10 cellular contexts compared by ENCODE assay signal in genomic region chr5:159412284-159413046, GRCh38.
A peak's percentile ranks its signal among the peaks of the same experiment; 100 is the strongest.
DNase-seq lines count a peak whose midpoint lies in the region; ATAC-seq and TF ChIP-seq lines count a peak whose summit lies in the region.
"Had no signal": no experiment of that assay in that cellular context is flagged by ENCODE, and none has a peak within 500 bp of the region (broad histone marks: within the 10 kb centered on the region; RNA-seq: fewer than 3 reads in every experiment).

No MANE protein-coding gene starts in this region.

- intact Hi-C loops in natural killer cell (cut with micrococcal nuclease): loop anchor here (1.0 to 2.0 kb wide), 2 partner anchors 72 to 361 kb away; no protein-coding TSS in a partner anchor
- intact Hi-C loops in esophagus muscularis mucosa (cut with DNase I): no loop called here

- H3K4me3 ChIP-seq in CD4-positive, CD25-positive, alpha-beta regulatory T cell (ENCODE audit: low read depth, low read length): peak overlapping the region; percentile 23
- H3K4me3 ChIP-seq in NB4 (ENCODE audit: low read depth, low read length): no peak overlapping the region
- H3K4me3 ChIP-seq in esophagus muscularis mucosa: no peak overlapping the region
- H3K4me3 ChIP-seq: body of pancreas, skin epidermis had no signal

- TF ChIP-seq CTCF in NB4 (IDR thresholded peaks at IDR 0.05; ENCODE audit: low read depth, low read length) (no peak), natural killer cell (IDR thresholded peaks at IDR 0.05) (no peak), mesothelial cell of epicardium (IDR thresholded peaks at IDR 0.05; ENCODE audit: unreplicated experiment) (no peak), esophagus muscularis mucosa (IDR thresholded peaks at IDR 0.05) (no peak)

- no peaks in the 10 kb centered on the region for H3K36me3 ChIP-seq in CD4-positive, CD25-positive, alpha-beta regulatory T cell (ENCODE audit: control insufficient read depth, insufficient read depth, low read length)
- no peaks in the 10 kb centered on the region for H3K36me3 ChIP-seq in esophagus muscularis mucosa

- peaks cover 18% of the 10 kb centered on the region for H3K4me1 ChIP-seq in CD4-positive, CD25-positive, alpha-beta regulatory T cell (ENCODE audit: control insufficient read depth, insufficient read depth, low read length, poor library complexity, severe bottlenecking)
- H3K4me1 ChIP-seq in esophagus muscularis mucosa: no peaks in the 10 kb centered on the region
- H3K4me1 ChIP-seq: body of pancreas had no signal

- H3K9me3 Mint-ChIP-seq in CD4-positive, CD25-positive, alpha-beta regulatory T cell: no peaks in the 10 kb centered on the region
- H3K9me3 Mint-ChIP-seq in activated T-cell treated with anti-CD3 and anti-CD28 coated beads, Interleukin-2, amount 50 U/mL, for 24 hours: no peaks in the 10 kb centered on the region
- no peaks in the 10 kb centered on the region for H3K9me3 Mint-ChIP-seq in natural killer cell
- no peaks in the 10 kb centered on the region for H3K9me3 Mint-ChIP-seq in mesothelial cell of epicardium

- TF ChIP-seq POLR2A in NB4 (IDR thresholded peaks at IDR 0.05; ENCODE audit: extremely low read depth, insufficient read length) (no peak), esophagus muscularis mucosa (IDR thresholded peaks at IDR 0.05; ENCODE audit: low read depth) (no peak)

- H3K9me3 ChIP-seq in CD4-positive, CD25-positive, alpha-beta regulatory T cell (ENCODE audit: control insufficient read depth in 2 of 2, low read length in 2 of 2): no peaks in the 10 kb centered on the region
- no peaks in the 10 kb centered on the region for H3K9me3 ChIP-seq in esophagus muscularis mucosa
- H3K9me3 ChIP-seq: body of pancreas had no signal

- 69% methylated on average over 6 of the region's 6 CpGs for WGBS in esophagus muscularis mucosa

- peak overlapping the region; percentile 57 to 91 (median 88) for H3K27ac Mint-ChIP-seq in CD4-positive, CD25-positive, alpha-beta regulatory T cell
- peak overlapping the region; percentile 81 for H3K27ac Mint-ChIP-seq in activated T-cell treated with anti-CD3 and anti-CD28 coated beads, Interleukin-2, amount 50 U/mL, for 24 hours
- peak overlapping the region; percentile 75 to 79 for H3K27ac Mint-ChIP-seq in natural killer cell
- no peak overlapping the region for H3K27ac Mint-ChIP-seq in mesothelial cell of epicardium

- H3K4me1 Mint-ChIP-seq in CD4-positive, CD25-positive, alpha-beta regulatory T cell: peaks cover 22 to 47% (median 37%) of the 10 kb centered on the region in 4 donors
- peaks cover 57% of the 10 kb centered on the region for H3K4me1 Mint-ChIP-seq in activated T-cell treated with anti-CD3 and anti-CD28 coated beads, Interleukin-2, amount 50 U/mL, for 24 hours (ENCODE audit: low read depth)
- H3K4me1 Mint-ChIP-seq in natural killer cell (peaks cover 52 to 53% of the 10 kb centered on the region in 2 donors), mesothelial cell of epicardium (peaks cover 4% of the 10 kb centered on the region)

- H3K27me3 Mint-ChIP-seq in CD4-positive, CD25-positive, alpha-beta regulatory T cell: peaks cover 23% of the 10 kb centered on the region
- peaks cover 1% of the 10 kb centered on the region for H3K27me3 Mint-ChIP-seq in activated T-cell treated with anti-CD3 and anti-CD28 coated beads, Interleukin-2, amount 50 U/mL, for 24 hours
- H3K27me3 Mint-ChIP-seq in natural killer cell (ENCODE audit: low read depth in 2 of 2): no peaks in the 10 kb centered on the region
- no peaks in the 10 kb centered on the region for H3K27me3 Mint-ChIP-seq in mesothelial cell of epicardium (ENCODE audit: low read depth)

- H3K36me3 Mint-ChIP-seq in CD4-positive, CD25-positive, alpha-beta regulatory T cell: peaks cover 1% of the 10 kb centered on the region
- no peaks in the 10 kb centered on the region for H3K36me3 Mint-ChIP-seq in activated T-cell treated with anti-CD3 and anti-CD28 coated beads, Interleukin-2, amount 50 U/mL, for 24 hours (ENCODE audit: low read depth)
- peaks cover 9% of the 10 kb centered on the region for H3K36me3 Mint-ChIP-seq in natural killer cell
- no peaks in the 10 kb centered on the region for H3K36me3 Mint-ChIP-seq in mesothelial cell of epicardium

- no peak overlapping the region for H3K27ac ChIP-seq in CD4-positive, CD25-positive, alpha-beta regulatory T cell (ENCODE audit: insufficient read depth, low read length, poor library complexity, severe bottlenecking)
- H3K27ac ChIP-seq in esophagus muscularis mucosa (replicated peaks in 1 of 4): no peak overlapping the region
- H3K27ac ChIP-seq: body of pancreas, skin epidermis had no signal

- peak; percentile 84 to 86 for ATAC-seq in CD4-positive, CD25-positive, alpha-beta regulatory T cell (ENCODE audit: low read depth in 2 of 2)
- ATAC-seq in GM21737 (IDR thresholded peaks at IDR 0.05; ENCODE audit: unreplicated experiment): peak; percentile 76
- ATAC-seq in natural killer cell: peak; percentile 92 to 97 (median 93)
- ATAC-seq: body of pancreas had no signal

- peak overlapping the region in 3 of 4 donors; percentile 23 to 67 (median 38) for H3K4me3 Mint-ChIP-seq in CD4-positive, CD25-positive, alpha-beta regulatory T cell
- peak overlapping the region; percentile 3 for H3K4me3 Mint-ChIP-seq in activated T-cell treated with anti-CD3 and anti-CD28 coated beads, Interleukin-2, amount 50 U/mL, for 24 hours
- peak overlapping the region; percentile 73 for H3K4me3 Mint-ChIP-seq in natural killer cell
- no peak overlapping the region for H3K4me3 Mint-ChIP-seq in mesothelial cell of epicardium

- peaks cover 5% of the 10 kb centered on the region for H3K27me3 ChIP-seq in CD4-positive, CD25-positive, alpha-beta regulatory T cell (ENCODE audit: control insufficient read depth, insufficient read depth, low read length)
- H3K27me3 ChIP-seq in esophagus muscularis mucosa: no peaks in the 10 kb centered on the region
- H3K27me3 ChIP-seq: body of pancreas had no signal

- peak; percentile 4 to 91 (median 68) for DNase-seq in CD4-positive, CD25-positive, alpha-beta regulatory T cell
- DNase-seq in NB4 (ENCODE audit: low read depth) (peak; percentile 98), natural killer cell (peak; percentile 56), mesothelial cell of epicardium (ENCODE audit: low spot score in 2 of 2, unreplicated experiment in 2 of 2) (no peak), HT-29 (ENCODE audit: low spot score) (no peak), esophagus muscularis mucosa (ENCODE audit: extremely low spot score) (no peak)
- peak; percentile 70 for DNase-seq in activated T-cell treated with anti-CD3 and anti-CD28 coated beads, Interleukin-2, amount 50 U/mL, for 24 hours

- TF ChIP-seq EP300 in esophagus muscularis mucosa (IDR thresholded peaks at IDR 0.05): no peak

Comparison
In these comparisons a context has a peak if more than half of its experiments do, and no peak if none do; other contexts are left out.
1. DNase-seq: peak in CD4-positive, CD25-positive, alpha-beta regulatory T cell (3 of 3), NB4 (single experiment), activated T-cell treated with anti-CD3 and anti-CD28 coated beads, Interleukin-2, amount 50 U/mL, for 24 hours (single experiment) and natural killer cell (single experiment); none in mesothelial cell of epicardium (0 of 2), HT-29 (single experiment) and esophagus muscularis mucosa (single experiment).
2. Peak in every context shown above with its lines, with median percentiles within 50 percentile points of each other: ATAC-seq.